ENCODE assay signal across 8 cellular contexts in the genomic region with DNA sequence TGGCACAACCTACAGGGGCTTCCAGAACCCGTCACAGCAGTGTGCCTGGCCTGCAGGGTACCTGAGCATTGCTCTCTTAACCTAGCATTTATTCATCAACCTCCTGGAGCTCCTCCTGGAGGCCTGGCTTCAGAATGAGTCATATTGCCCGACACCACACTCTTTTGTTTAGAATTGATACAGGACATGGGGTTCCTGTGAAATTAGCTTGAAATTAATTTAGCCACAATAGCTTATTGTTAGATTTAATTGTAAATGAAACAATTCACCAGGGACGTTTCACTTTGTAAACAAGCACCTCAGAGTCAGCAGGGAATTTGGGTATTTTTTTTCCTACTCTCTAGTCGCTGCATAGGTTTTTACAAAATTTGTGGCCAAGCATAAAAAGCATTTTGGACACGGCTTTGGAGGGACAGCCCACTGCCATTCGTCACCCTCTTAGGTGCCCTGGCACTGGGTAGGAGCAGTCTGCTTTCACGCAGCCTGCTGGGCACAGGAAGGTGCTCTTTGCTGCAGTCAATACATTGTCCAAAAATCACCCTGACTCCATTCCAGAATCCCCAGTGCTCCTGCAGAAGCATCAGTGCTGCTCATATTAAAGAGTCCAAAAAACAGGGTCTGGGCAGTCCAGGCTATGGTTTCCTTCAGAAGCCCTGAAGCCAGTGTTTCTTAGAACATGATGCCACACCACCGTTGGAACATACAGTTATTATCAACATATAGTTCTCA.
A peak's percentile ranks its signal among the peaks of the same experiment; 100 is the strongest.
DNase-seq lines count a peak whose midpoint lies in the region; ATAC-seq and TF ChIP-seq lines count a peak whose summit lies in the region.

No MANE protein-coding gene starts in this region.

- in situ Hi-C loops in brain microvascular endothelial cell (cut with HindIII; ENCODE audit: low pct_ligation_motif_present, low sequenced_read_pairs), result no loop called here

- peak; percentile 43 for TF ChIP-seq CTCF in brain microvascular endothelial cell (IDR thresholded peaks at IDR 0.05; ENCODE audit: low read depth, low read length, missing control alignments)

- no peaks in the 10 kb centered on the region for H3K27me3 ChIP-seq in brain microvascular endothelial cell (replicated peaks)

- ATAC-seq in GM19372 (IDR thresholded peaks at IDR 0.05; ENCODE audit: low read depth, unreplicated experiment), result peak; percentile 34
- ATAC-seq in HG03378 (IDR thresholded peaks at IDR 0.05; ENCODE audit: unreplicated experiment), result peak; percentile 42

- no peak overlapping the region for H3K27ac ChIP-seq in brain microvascular endothelial cell

- H3K4me3 ChIP-seq in brain microvascular endothelial cell (ENCODE audit: low read depth, low read length), result no peak overlapping the region

- peak; percentile 15 for DNase-seq in EH (ENCODE audit: low read depth)
- DNase-seq in brain microvascular endothelial cell, result peak; percentile 20
- DNase-seq in GF-D8 (lab: John Stamatoyannopoulos, UW), result no peak
- no peak for DNase-seq in anterior cingulate cortex (lab: John Stamatoyannopoulos, UW)
- DNase-seq in T1000 (lab: John Stamatoyannopoulos, UW), result no peak
- no peak for DNase-seq in activated CD8-positive, alpha-beta memory T cell treated with anti-CD3 and anti-CD28 coated beads, Interleukin-2, amount 50 U/mL, for 4 hours

- H3K36me3 ChIP-seq in brain microvascular endothelial cell (replicated peaks), result no peaks in the 10 kb centered on the region

Comparison
In these comparisons a context has a peak if more than half of its experiments do, and no peak if none do; other contexts are left out.
1. DNase-seq: peak in EH (single experiment) and brain microvascular endothelial cell (single experiment); none in GF-D8 (single experiment), anterior cingulate cortex (0 of 58), T1000 (single experiment) and activated CD8-positive, alpha-beta memory T cell treated with anti-CD3 and anti-CD28 coated beads, Interleukin-2, amount 50 U/mL, for 4 hours (single experiment).